Comparison of ENCODE assay signal across 23 cellular contexts in the genomic region with DNA sequence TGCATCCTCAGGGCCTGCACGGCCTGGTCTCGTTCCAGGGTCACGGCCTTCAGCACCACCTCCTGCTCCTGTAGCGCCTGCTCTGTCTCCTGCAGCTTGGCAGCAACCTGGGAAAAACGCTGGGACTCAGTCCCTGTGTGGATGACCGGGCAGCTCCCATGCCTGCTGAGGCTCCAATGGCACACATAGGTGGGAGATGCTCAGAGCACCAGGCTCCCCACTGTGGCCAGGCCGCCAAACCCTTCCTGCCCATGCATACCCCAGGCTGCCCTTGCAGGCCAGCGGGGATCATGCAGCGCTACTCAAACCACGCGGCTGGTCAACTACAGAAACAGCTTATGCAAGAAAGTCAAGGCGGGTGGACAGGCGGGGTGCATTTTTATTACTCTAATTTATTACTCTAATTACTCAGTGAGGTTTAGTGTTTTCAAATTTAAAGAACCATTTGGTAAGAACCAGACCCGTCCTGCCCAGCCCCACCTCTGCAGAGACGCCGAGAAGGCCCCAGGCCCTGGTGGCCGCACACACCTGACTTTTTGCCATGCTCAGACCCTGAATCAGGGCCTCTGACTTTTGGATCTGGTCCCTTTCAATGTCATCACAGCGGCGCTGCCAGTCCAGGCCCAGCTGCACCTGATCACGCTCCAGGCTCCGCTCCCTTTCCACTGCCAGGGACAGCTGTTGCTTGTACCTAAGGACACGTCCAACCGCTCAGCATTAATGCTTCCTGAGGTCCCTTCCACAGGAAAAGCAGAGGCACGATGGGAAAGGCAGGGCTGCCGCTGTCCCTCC. TPM values are rescaled to one million over a fixed set of nuclear protein-coding genes. Genes with fewer than 3 reads are reported as not detected.
DNase-seq lines count a peak whose midpoint lies in the region; ATAC-seq, FAIRE-seq and TF ChIP-seq lines count a peak whose summit lies in the region.
"Had no signal": no experiment of that assay in that cellular context is flagged by ENCODE, and none has a peak within 500 bp of the region (broad histone marks: within the 10 kb centered on the region; RNA-seq: fewer than 3 reads in every experiment).

No MANE protein-coding gene starts in this region.

- H3K4me1 ChIP-seq in IMR-90 (ENCODE audit: control insufficient read depth, insufficient read depth, low read length) (no peaks in the 10 kb centered on the region), kidney (ENCODE audit: control insufficient read depth in 1 of 2, insufficient read depth in 1 of 2, low read depth in 1 of 2, low read length in 2 of 2) (no peaks in the 10 kb centered on the region), osteoblast (ENCODE audit: insufficient read depth, low read length) (no peaks in the 10 kb centered on the region), HAP-1 (peaks cover 14% of the 10 kb centered on the region)
- H3K4me1 ChIP-seq: SJSA1 had no signal

- no peak overlapping the region for H2BK5ac ChIP-seq in IMR-90 (ENCODE audit: low read depth, low read length, poor library complexity, severe bottlenecking)

- in situ Hi-C loops in IMR-90 (cut with MboI; ENCODE audit: low sequenced_read_pairs) = no loop called here
- in situ Hi-C loops in HAP-1 (cut with MboI; ENCODE audit: low sequenced_read_pairs) = no loop called here

- dilution Hi-C loops in IMR-90 (cut with HindIII; ENCODE audit: low sequenced_read_pairs, unreplicated experiment) = no loop called here

- intact Hi-C loops in IMR-90 (cut with micrococcal nuclease) = no loop called here
- intact Hi-C loops in kidney (cut with DNase I) = loop anchor here (10.0 kb wide), 1 partner anchor 64 kb away; no protein-coding TSS in a partner anchor

- H2AK5ac ChIP-seq in IMR-90 (ENCODE audit: low read depth, low read length) = no peak overlapping the region

- H4K20me1 ChIP-seq in IMR-90 (ENCODE audit: insufficient read depth, low read length) (no peaks in the 10 kb centered on the region), osteoblast (ENCODE audit: insufficient read depth, low read length) (no peaks in the 10 kb centered on the region)

- H2AFZ ChIP-seq in IMR-90 (replicated peaks; ENCODE audit: low read length, poor library complexity) (peak overlapping the region; percentile 14), osteoblast (ENCODE audit: low read length) (no peak overlapping the region)
- H2AFZ ChIP-seq: PC-9 had no signal

- no peak overlapping the region for H3K56ac ChIP-seq in IMR-90 (ENCODE audit: extremely low read depth, insufficient read depth, low read length)

- CTCF ChIA-PET in IMR-90 (lab: Yijun Ruan, JAX) = no interaction called here

- no peak for TF ChIP-seq POLR2A in IMR-90 (IDR thresholded peaks at IDR 0.05; ENCODE audit: low read depth, low read length)

- no peak for FAIRE-seq in kidney (lab: Jason Lieb, UNC)
- FAIRE-seq: D721Med, GM18507 had no signal

- no peaks in the 10 kb centered on the region for H3K27me3 Mint-ChIP-seq in chondrocyte (ENCODE audit: low read depth)
- H3K27me3 Mint-ChIP-seq: CD4-positive, alpha-beta T cell had no signal

- H3K4me2 ChIP-seq in IMR-90 (ENCODE audit: low read depth, low read length) (no peak overlapping the region), osteoblast (ENCODE audit: insufficient read depth, low read length) (no peak overlapping the region)
- H3K4me2 ChIP-seq: PC-9 had no signal

- H3K9me3 ChIP-seq in IMR-90 (ENCODE audit: control insufficient read depth, insufficient read depth, low read length) = no peaks in the 10 kb centered on the region
- peaks cover 0 to 5% of the 10 kb centered on the region in 2 donors for H3K9me3 ChIP-seq in kidney (ENCODE audit: control insufficient read depth in 1 of 2, low read length in 2 of 2)
- H3K9me3 ChIP-seq in osteoblast (ENCODE audit: low read depth, low read length) = no peaks in the 10 kb centered on the region
- H3K9me3 ChIP-seq in HAP-1 = no peaks in the 10 kb centered on the region
- H3K9me3 ChIP-seq: SJSA1 had no signal

- no peak overlapping the region for H3K4me3 Mint-ChIP-seq in stimulated activated effector memory CD8-positive, alpha-beta T cell treated with anti-CD3 and anti-CD28 coated beads, Interleukin-12 subunit alpha, Interleukin-12 subunit beta, amount 100 ng/mL, for 72 hours
- H3K4me3 Mint-ChIP-seq in chondrocyte (ENCODE audit: unreplicated experiment) = no peak overlapping the region
- H3K4me3 Mint-ChIP-seq: CD4-positive, alpha-beta T cell; HFFc6 had no signal

- TF ChIP-seq RAD21 in IMR-90 (IDR thresholded peaks at IDR 0.05; ENCODE audit: low read length) = no peak

- H3K27me3 ChIP-seq in IMR-90 (ENCODE audit: control insufficient read depth, insufficient read depth, low read length) = no peaks in the 10 kb centered on the region
- no peaks in the 10 kb centered on the region for H3K27me3 ChIP-seq in osteoblast (ENCODE audit: insufficient read depth, low read length)
- no peaks in the 10 kb centered on the region for H3K27me3 ChIP-seq in HAP-1 (ENCODE audit: low read depth)
- H3K27me3 ChIP-seq: SJSA1 had no signal

- no peak overlapping the region for H3K18ac ChIP-seq in IMR-90 (ENCODE audit: low read depth, low read length)

- H2BK120ac ChIP-seq in IMR-90 (ENCODE audit: low read depth, low read length) = no peak overlapping the region

- H3K23ac ChIP-seq in IMR-90 (ENCODE audit: low read depth, low read length) = no peak overlapping the region

- no peak overlapping the region for H2BK15ac ChIP-seq in IMR-90 (ENCODE audit: low read depth, low read length)

- ATAC-seq in IMR-90 (ENCODE audit: low read depth) = no peak
- ATAC-seq in stimulated activated effector memory CD8-positive, alpha-beta T cell treated with anti-CD3 and anti-CD28 coated beads, Interleukin-12 subunit alpha, Interleukin-12 subunit beta, amount 100 ng/mL, for 72 hours = no peak
- no peak for ATAC-seq in GM18519 (IDR thresholded peaks at IDR 0.05; ENCODE audit: low FRiP score, unreplicated experiment)
- ATAC-seq: Right ventricle myocardium inferior had no signal

- H3K4me3 ChIP-seq in IMR-90 (ENCODE audit: insufficient read depth, low read depth, low read length) = no peak overlapping the region
- no peak overlapping the region for H3K4me3 ChIP-seq in kidney (ENCODE audit: low read length in 2 of 2)
- H3K4me3 ChIP-seq in osteoblast (ENCODE audit: insufficient read depth, low read length) = no peak overlapping the region
- no peak overlapping the region for H3K4me3 ChIP-seq in HAP-1
- H3K4me3 ChIP-seq: PC-9, SJSA1 had no signal

- no peak overlapping the region for H4K8ac ChIP-seq in IMR-90 (ENCODE audit: low read depth in 2 of 2, low read length in 2 of 2)

- POLR2A ChIA-PET in IMR-90 (lab: Charles Lee; ENCODE audit: unreplicated experiment) = no interaction called here

- TF ChIP-seq CTCF in IMR-90 (conservative IDR thresholded peaks at IDR 0.05; ENCODE audit: low read depth, low read length) (no peak), kidney (IDR thresholded peaks at IDR 0.05; ENCODE audit: borderline replicate concordance, extremely low read depth, insufficient read depth) (no peak), osteoblast (IDR thresholded peaks at IDR 0.05; ENCODE audit: extremely low read depth, low read depth, low read length) (no peak), chondrocyte (IDR thresholded peaks at IDR 0.05) (no peak)

- no peaks in the 10 kb centered on the region for H3K4me1 Mint-ChIP-seq in stimulated activated effector memory CD8-positive, alpha-beta T cell treated with anti-CD3 and anti-CD28 coated beads, Interleukin-12 subunit alpha, Interleukin-12 subunit beta, amount 100 ng/mL, for 72 hours
- no peaks in the 10 kb centered on the region for H3K4me1 Mint-ChIP-seq in chondrocyte (ENCODE audit: low read depth)

- H2BK20ac ChIP-seq in IMR-90 (ENCODE audit: low read depth, low read length) = no peak overlapping the region

- H3K9ac ChIP-seq in IMR-90 (ENCODE audit: low read depth, low read length) (no peak overlapping the region), kidney (ENCODE audit: low read length in 2 of 2) (no peak overlapping the region)

- H3K27ac Mint-ChIP-seq in stimulated activated effector memory CD8-positive, alpha-beta T cell treated with anti-CD3 and anti-CD28 coated beads, Interleukin-12 subunit alpha, Interleukin-12 subunit beta, amount 100 ng/mL, for 72 hours = peak overlapping the region; percentile 48
- no peak overlapping the region for H3K27ac Mint-ChIP-seq in chondrocyte (ENCODE audit: unreplicated experiment)
- H3K27ac Mint-ChIP-seq: CD4-positive, alpha-beta T cell; HFFc6 had no signal

- 77% methylated on average over 18 of the region's 25 CpGs; no CpG with 5 or more reads in 1 of the 2 experiments for WGBS in IMR-90 (ENCODE audit: extremely low coverage in 2 of 2, insufficient read length in 1 of 2), 2 experiments

- H3K36me3 ChIP-seq in IMR-90 (ENCODE audit: control insufficient read depth, insufficient read depth, low read length) (peaks cover 33% of the 10 kb centered on the region), kidney (ENCODE audit: control insufficient read depth in 1 of 2, insufficient read depth in 2 of 2, low read length in 2 of 2) (peaks cover 6 to 18% of the 10 kb centered on the region in 2 donors), osteoblast (ENCODE audit: insufficient read depth, low read length) (peaks cover 34% of the 10 kb centered on the region), HAP-1 (replicated peaks) (peaks cover 23% of the 10 kb centered on the region)

- H3K4ac ChIP-seq in IMR-90 (ENCODE audit: low read depth, low read length) = no peak overlapping the region

- no peak overlapping the region for H3K14ac ChIP-seq in IMR-90 (replicated peaks; ENCODE audit: low read depth, low read length)

- H4K91ac ChIP-seq in IMR-90 (ENCODE audit: insufficient read depth, low read depth, low read length) = no peak overlapping the region

- no TSS peak for BruUV-seq in IMR-90 (replicated peaks; lab: Mats Ljungman, UMichigan)

- no peak overlapping the region for H3K27ac ChIP-seq in IMR-90 (ENCODE audit: insufficient read depth, low read length)
- H3K27ac ChIP-seq in kidney (ENCODE audit: low read depth in 2 of 2, low read length in 2 of 2) = no peak overlapping the region
- no peak overlapping the region for H3K27ac ChIP-seq in osteoblast (ENCODE audit: low read depth, low read length)
- H3K27ac ChIP-seq: PC-9, SJSA1 had no signal

- H4K5ac ChIP-seq in IMR-90 (ENCODE audit: low read depth, low read length) = no peak overlapping the region

- H3K36me3 Mint-ChIP-seq in stimulated activated effector memory CD8-positive, alpha-beta T cell treated with anti-CD3 and anti-CD28 coated beads, Interleukin-12 subunit alpha, Interleukin-12 subunit beta, amount 100 ng/mL, for 72 hours = peaks cover 22% of the 10 kb centered on the region
- H3K36me3 Mint-ChIP-seq in chondrocyte (ENCODE audit: low read depth) = peaks cover 14% of the 10 kb centered on the region

- DNase-seq in IMR-90 (no peak), kidney (peak; percentile 65), osteoblast (ENCODE audit: insufficient read length, low spot score, missing footprints) (peak; percentile 62), NCI-H1092 (lab: John Stamatoyannopoulos, UW) (no peak), chondrocyte (ENCODE audit: low spot score) (no peak), HAP-1 (ENCODE audit: low spot score in 2 of 2) (no peak)
- no peak for DNase-seq in stimulated activated effector memory CD8-positive, alpha-beta T cell treated with anti-CD3 and anti-CD28 coated beads, Interleukin-12 subunit alpha, Interleukin-12 subunit beta, amount 100 ng/mL, for 72 hours (ENCODE audit: low spot score in 2 of 2)
- DNase-seq: CD4-positive, alpha-beta T cell; H7; HFFc6; KBM-7; MV-4-11; NCI-H2029 treated with DMSO at 0.1 percent for 48 hours; NCI-H446 treated with DMSO at 0.1 percent for 48 hours; NCI-H526; NCI-H82; NK-92 treated with Interleukin-12 subunit alpha and Interleukin-12 subunit beta, amount 100 ng/mL, for 24 hours; PC-9 had no signal

- no peaks in the 10 kb centered on the region for H3K9me1 ChIP-seq in IMR-90 (ENCODE audit: insufficient read depth, low read length)

- no peaks in the 10 kb centered on the region for H3K9me3 Mint-ChIP-seq in stimulated activated effector memory CD8-positive, alpha-beta T cell treated with anti-CD3 and anti-CD28 coated beads, Interleukin-12 subunit alpha, Interleukin-12 subunit beta, amount 100 ng/mL, for 72 hours
- no peaks in the 10 kb centered on the region for H3K9me3 Mint-ChIP-seq in chondrocyte (ENCODE audit: low read depth)
- H3K9me3 Mint-ChIP-seq: CD4-positive, alpha-beta T cell; HFFc6 had no signal

- H3K79me2 ChIP-seq in osteoblast (ENCODE audit: insufficient read depth, low read length) = no peaks in the 10 kb centered on the region

- no peak overlapping the region for H2AK9ac ChIP-seq in IMR-90 (replicated peaks; ENCODE audit: low read depth, low read length, poor library complexity)

- no peaks in the 10 kb centered on the region for H3K79me1 ChIP-seq in IMR-90 (ENCODE audit: low read depth in 1 of 2, low read length in 2 of 2)

RNA-seq across cellular contexts. Expression of a gene that starts 33.9 kb away (rescaled TPM):
- 6.9 and 7.3 TPM in 2 replicates for total RNA-seq in IMR-90 (2012; rRNA removed)
- 31.3 and 32.4 TPM in 2 replicates for polyA plus RNA-seq in IMR-90 (2012; rRNA removed)
- polyA plus RNA-seq in IMR-90 (2012; cell fraction: cytosol; rRNA removed) = 5.1 and 6.2 TPM in 2 replicates
- 259 and 322 TPM in 2 replicates for polyA plus RNA-seq in IMR-90 (2012; cell fraction: nucleus; rRNA removed; ENCODE audit: low replicate concordance)
- 79.4 TPM for total RNA-seq in kidney
- 46.7 TPM for polyA plus RNA-seq in kidney (ENCODE audit: insufficient read depth, low read depth, low replicate concordance)
- total RNA-seq in osteoblast = 21.0 and 25.9 TPM in 2 replicates
- total RNA-seq in chondrocyte = 23.5 to 39.8 TPM (median 24.1 TPM) in 3 replicates

RNA-seq across cellular contexts. Expression of a gene that starts 50.1 kb away (rescaled TPM):
- total RNA-seq in IMR-90 (2012; rRNA removed) = 49.1 and 49.7 TPM in 2 replicates
- polyA plus RNA-seq in IMR-90 (2012; rRNA removed) = 181 and 204 TPM in 2 replicates
- 128 and 499 TPM in 2 replicates for polyA plus RNA-seq in IMR-90 (2012; cell fraction: cytosol; rRNA removed)
- polyA plus RNA-seq in IMR-90 (2012; cell fraction: nucleus; rRNA removed; ENCODE audit: low replicate concordance) = 77.3 and 325 TPM in 2 replicates
- total RNA-seq in kidney = 85.7 TPM
- 28.8 TPM for polyA plus RNA-seq in kidney (ENCODE audit: insufficient read depth, low read depth, low replicate concordance)
- 129 and 222 TPM in 2 replicates for total RNA-seq in osteoblast
- 53.3 to 206 TPM (median 189 TPM) in 3 replicates for total RNA-seq in chondrocyte

Comparison
In these comparisons a context has a peak if more than half of its experiments do, and no peak if none do; other contexts are left out.
1. DNase-seq: peak in kidney (single experiment) and osteoblast (single experiment); none in IMR-90 (single experiment), stimulated activated effector memory CD8-positive, alpha-beta T cell treated with anti-CD3 and anti-CD28 coated beads, Interleukin-12 subunit alpha, Interleukin-12 subunit beta, amount 100 ng/mL, for 72 hours (0 of 2), NCI-H1092 (single experiment), chondrocyte (single experiment) and HAP-1 (0 of 2).